ENCODE assay signal across 8 cellular contexts in genomic region chr15:75201609-75202250, GRCh38. TPM values are rescaled to one million over a fixed set of nuclear protein-coding genes. Genes with fewer than 3 reads are reported as not detected.
DNase-seq lines count a peak whose midpoint lies in the region; ATAC-seq and TF ChIP-seq lines count a peak whose summit lies in the region.

TSS of gene C15orf39 (plus strand) at chr15:75201882. CDS start at chr15:75206049, 4,167 bp downstream.

- H3K4me1 Mint-ChIP-seq in nephron progenitor cell = peaks cover 48% of the 10 kb centered on the region

- H3K27ac Mint-ChIP-seq in nephron progenitor cell = no peak within 1 kb of the TSS

- peak; percentile 31 for TF ChIP-seq CTCF in HL-60 (IDR thresholded peaks at IDR 0.05; ENCODE audit: insufficient read depth, low read length)
- TF ChIP-seq CTCF in RWPE1 (conservative IDR thresholded peaks at IDR 0.05; ENCODE audit: low read depth) = peak; percentile 98
- no peak for TF ChIP-seq CTCF in fibroblast of pulmonary artery (IDR thresholded peaks at IDR 0.05; ENCODE audit: low read length, missing control alignments)
- TF ChIP-seq CTCF in nephron progenitor cell (IDR thresholded peaks at IDR 0.05) = peak; percentile 72
- peak in 5 of 7 experiments; percentile 41 to 98 (median 93) for TF ChIP-seq CTCF in stomach (IDR thresholded peaks at IDR 0.05)

- H3K9me3 Mint-ChIP-seq in nephron progenitor cell = no peaks in the 10 kb centered on the region

- H3K4me3 ChIP-seq in HL-60 (replicated peaks; ENCODE audit: insufficient read depth, low read length) = peak within 1 kb of the TSS; percentile 70
- H3K4me3 ChIP-seq in fibroblast of pulmonary artery (replicated peaks; ENCODE audit: low read depth, low read length) = peak within 1 kb of the TSS; percentile 93
- H3K4me3 ChIP-seq in stomach = peak within 1 kb of the TSS; percentile 68 to 95 (median 82)

- H3K27me3 ChIP-seq in HL-60 (ENCODE audit: insufficient read depth, poor library complexity, severe bottlenecking) (no peaks in the 10 kb centered on the region), stomach (no peaks in the 10 kb centered on the region)

- peak; percentile 38 for ATAC-seq in GM19438 (IDR thresholded peaks at IDR 0.05; ENCODE audit: low read depth, unreplicated experiment)

- H3K36me3 ChIP-seq in stomach = peaks cover 9 to 14% (median 13%) of the 10 kb centered on the region in 4 donors

- peaks cover 36 to 66% (median 61%) of the 10 kb centered on the region in 4 donors for H3K4me1 ChIP-seq in stomach

- no peaks in the 10 kb centered on the region for H3K36me3 Mint-ChIP-seq in nephron progenitor cell (ENCODE audit: low read depth)

- intact Hi-C loops in stomach (cut with DNase I; ENCODE audit: low total_unique reads) = no loop called here

- POLR2A ChIA-PET in RWPE1 (lab: Yijun Ruan, JAX; ENCODE audit: low non-redundant PET) = interaction anchor here (0.5 to 1.5 kb wide), 6 partner anchors 10 to 178 kb away, joined by 3 to 8 read pairs (median 4); partner anchors contain the start of gene PPCDC

- H3K27me3 Mint-ChIP-seq in nephron progenitor cell (ENCODE audit: low read depth, poor library complexity) = peaks cover 48% of the 10 kb centered on the region

- H3K9me3 ChIP-seq in stomach = no peaks in the 10 kb centered on the region

- H3K27ac ChIP-seq in HL-60 (replicated peaks) (peak within 1 kb of the TSS; percentile 98), RWPE1 (peak within 1 kb of the TSS; percentile 90), stomach (peak within 1 kb of the TSS; percentile 91 to 98 (median 97))

- peak within 1 kb of the TSS; percentile 90 for H3K4me3 Mint-ChIP-seq in nephron progenitor cell

- CTCF ChIA-PET in RWPE1 (lab: Yijun Ruan, JAX) = interaction anchor here (0.5 to 11.3 kb wide), 12 partner anchors 95 to 247 kb away, joined by 3 to 134 read pairs (median 4); partner anchors contain the start of gene PPCDC

- TF ChIP-seq EP300 in stomach (IDR thresholded peaks at IDR 0.05) = no peak

- peak in 2 of 4 donors; percentile 54 to 88 for TF ChIP-seq POLR2A in stomach (IDR thresholded peaks at IDR 0.05)

- DNase-seq in COR-L47 (lab: John Stamatoyannopoulos, UW) (peak; percentile 73), HL-60 (ENCODE audit: low read depth in 1 of 2, low spot score in 1 of 2) (peak; percentile 67 to 89), RWPE1 (ENCODE audit: low spot score) (peak; percentile 89), fibroblast of pulmonary artery (ENCODE audit: low read depth) (peak; percentile 73), nephron progenitor cell (peak; percentile 80), stomach (peak; percentile 76)
- DNase-seq in activated T-helper 9 cell treated with anti-CD3 and anti-CD28 coated beads, Interleukin-2, amount 50 U/mL, for 16 hours (ENCODE audit: low read depth) = peak; percentile 65

- 0 to 1% (median 1%) methylated on average over 31 to 84 of the region's 84 CpGs; no CpG with 5 or more reads in 1 of the 5 donors for WGBS in stomach, 5 donors

RNA-seq across cellular contexts. Expression of gene C15orf39, which starts in this region (rescaled TPM):
- total RNA-seq in stomach = 10 to 100 TPM in 4 of 5 donors, 1 to 10 TPM in 1; 3.1 to 29.1 (median 15.2) TPM
- 1 to 10 TPM; 6.4 to 7.5 (median 7.2) TPM for polyA plus RNA-seq in stomach

Comparison
In these comparisons a context has a peak if more than half of its experiments do, and no peak if none do; other contexts are left out.
1. Peak in every context shown above with its lines: DNase-seq, ATAC-seq, H3K4me3 ChIP-seq and H3K27ac ChIP-seq.